1 cellular context compared by ENCODE assay signal in genomic region chr1:20723159-20723536, GRCh38.
TF ChIP-seq lines count a peak whose summit lies in the region.

No MANE protein-coding gene starts in this region.

TF ChIP-seq in H1, 55 proteins besides CTCF, POLR2A, EP300 and RAD21:
- TF ChIP-seq SP1 (IDR thresholded peaks at IDR 0.05; ENCODE audit: low read depth, low read length) = no peak
- no peak for TF ChIP-seq MAFK (IDR thresholded peaks at IDR 0.05; ENCODE audit: low read depth, low read length)
- no peak for TF ChIP-seq SUZ12 (IDR thresholded peaks at IDR 0.05; ENCODE audit: low read length)
- no peak for TF ChIP-seq BCL11A (IDR thresholded peaks at IDR 0.05; ENCODE audit: low read depth in 2 of 2, low read length in 2 of 2)
- no peak for TF ChIP-seq USF2 (IDR thresholded peaks at IDR 0.05; ENCODE audit: low read length)
- TF ChIP-seq CBX8 (IDR thresholded peaks at IDR 0.05; ENCODE audit: borderline replicate concordance, low read depth, low read length) = no peak
- TF ChIP-seq SIN3A (conservative IDR thresholded peaks at IDR 0.05 in 1 of 2, IDR thresholded peaks at IDR 0.05 in 1 of 2; ENCODE audit: low read depth in 1 of 2, low read length in 2 of 2) = no peak
- TF ChIP-seq, protein P1, sequence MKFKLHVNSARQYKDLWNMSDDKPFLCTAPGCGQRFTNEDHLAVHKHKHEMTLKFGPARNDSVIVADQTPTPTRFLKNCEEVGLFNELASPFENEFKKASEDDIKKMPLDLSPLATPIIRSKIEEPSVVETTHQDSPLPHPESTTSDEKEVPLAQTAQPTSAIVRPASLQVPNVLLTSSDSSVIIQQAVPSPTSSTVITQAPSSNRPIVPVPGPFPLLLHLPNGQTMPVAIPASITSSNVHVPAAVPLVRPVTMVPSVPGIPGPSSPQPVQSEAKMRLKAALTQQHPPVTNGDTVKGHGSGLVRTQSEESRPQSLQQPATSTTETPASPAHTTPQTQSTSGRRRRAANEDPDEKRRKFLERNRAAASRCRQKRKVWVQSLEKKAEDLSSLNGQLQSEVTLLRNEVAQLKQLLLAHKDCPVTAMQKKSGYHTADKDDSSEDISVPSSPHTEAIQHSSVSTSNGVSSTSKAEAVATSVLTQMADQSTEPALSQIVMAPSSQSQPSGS (IDR thresholded peaks at IDR 0.05; ENCODE audit: low read length) = no peak
- TF ChIP-seq, protein P2, sequence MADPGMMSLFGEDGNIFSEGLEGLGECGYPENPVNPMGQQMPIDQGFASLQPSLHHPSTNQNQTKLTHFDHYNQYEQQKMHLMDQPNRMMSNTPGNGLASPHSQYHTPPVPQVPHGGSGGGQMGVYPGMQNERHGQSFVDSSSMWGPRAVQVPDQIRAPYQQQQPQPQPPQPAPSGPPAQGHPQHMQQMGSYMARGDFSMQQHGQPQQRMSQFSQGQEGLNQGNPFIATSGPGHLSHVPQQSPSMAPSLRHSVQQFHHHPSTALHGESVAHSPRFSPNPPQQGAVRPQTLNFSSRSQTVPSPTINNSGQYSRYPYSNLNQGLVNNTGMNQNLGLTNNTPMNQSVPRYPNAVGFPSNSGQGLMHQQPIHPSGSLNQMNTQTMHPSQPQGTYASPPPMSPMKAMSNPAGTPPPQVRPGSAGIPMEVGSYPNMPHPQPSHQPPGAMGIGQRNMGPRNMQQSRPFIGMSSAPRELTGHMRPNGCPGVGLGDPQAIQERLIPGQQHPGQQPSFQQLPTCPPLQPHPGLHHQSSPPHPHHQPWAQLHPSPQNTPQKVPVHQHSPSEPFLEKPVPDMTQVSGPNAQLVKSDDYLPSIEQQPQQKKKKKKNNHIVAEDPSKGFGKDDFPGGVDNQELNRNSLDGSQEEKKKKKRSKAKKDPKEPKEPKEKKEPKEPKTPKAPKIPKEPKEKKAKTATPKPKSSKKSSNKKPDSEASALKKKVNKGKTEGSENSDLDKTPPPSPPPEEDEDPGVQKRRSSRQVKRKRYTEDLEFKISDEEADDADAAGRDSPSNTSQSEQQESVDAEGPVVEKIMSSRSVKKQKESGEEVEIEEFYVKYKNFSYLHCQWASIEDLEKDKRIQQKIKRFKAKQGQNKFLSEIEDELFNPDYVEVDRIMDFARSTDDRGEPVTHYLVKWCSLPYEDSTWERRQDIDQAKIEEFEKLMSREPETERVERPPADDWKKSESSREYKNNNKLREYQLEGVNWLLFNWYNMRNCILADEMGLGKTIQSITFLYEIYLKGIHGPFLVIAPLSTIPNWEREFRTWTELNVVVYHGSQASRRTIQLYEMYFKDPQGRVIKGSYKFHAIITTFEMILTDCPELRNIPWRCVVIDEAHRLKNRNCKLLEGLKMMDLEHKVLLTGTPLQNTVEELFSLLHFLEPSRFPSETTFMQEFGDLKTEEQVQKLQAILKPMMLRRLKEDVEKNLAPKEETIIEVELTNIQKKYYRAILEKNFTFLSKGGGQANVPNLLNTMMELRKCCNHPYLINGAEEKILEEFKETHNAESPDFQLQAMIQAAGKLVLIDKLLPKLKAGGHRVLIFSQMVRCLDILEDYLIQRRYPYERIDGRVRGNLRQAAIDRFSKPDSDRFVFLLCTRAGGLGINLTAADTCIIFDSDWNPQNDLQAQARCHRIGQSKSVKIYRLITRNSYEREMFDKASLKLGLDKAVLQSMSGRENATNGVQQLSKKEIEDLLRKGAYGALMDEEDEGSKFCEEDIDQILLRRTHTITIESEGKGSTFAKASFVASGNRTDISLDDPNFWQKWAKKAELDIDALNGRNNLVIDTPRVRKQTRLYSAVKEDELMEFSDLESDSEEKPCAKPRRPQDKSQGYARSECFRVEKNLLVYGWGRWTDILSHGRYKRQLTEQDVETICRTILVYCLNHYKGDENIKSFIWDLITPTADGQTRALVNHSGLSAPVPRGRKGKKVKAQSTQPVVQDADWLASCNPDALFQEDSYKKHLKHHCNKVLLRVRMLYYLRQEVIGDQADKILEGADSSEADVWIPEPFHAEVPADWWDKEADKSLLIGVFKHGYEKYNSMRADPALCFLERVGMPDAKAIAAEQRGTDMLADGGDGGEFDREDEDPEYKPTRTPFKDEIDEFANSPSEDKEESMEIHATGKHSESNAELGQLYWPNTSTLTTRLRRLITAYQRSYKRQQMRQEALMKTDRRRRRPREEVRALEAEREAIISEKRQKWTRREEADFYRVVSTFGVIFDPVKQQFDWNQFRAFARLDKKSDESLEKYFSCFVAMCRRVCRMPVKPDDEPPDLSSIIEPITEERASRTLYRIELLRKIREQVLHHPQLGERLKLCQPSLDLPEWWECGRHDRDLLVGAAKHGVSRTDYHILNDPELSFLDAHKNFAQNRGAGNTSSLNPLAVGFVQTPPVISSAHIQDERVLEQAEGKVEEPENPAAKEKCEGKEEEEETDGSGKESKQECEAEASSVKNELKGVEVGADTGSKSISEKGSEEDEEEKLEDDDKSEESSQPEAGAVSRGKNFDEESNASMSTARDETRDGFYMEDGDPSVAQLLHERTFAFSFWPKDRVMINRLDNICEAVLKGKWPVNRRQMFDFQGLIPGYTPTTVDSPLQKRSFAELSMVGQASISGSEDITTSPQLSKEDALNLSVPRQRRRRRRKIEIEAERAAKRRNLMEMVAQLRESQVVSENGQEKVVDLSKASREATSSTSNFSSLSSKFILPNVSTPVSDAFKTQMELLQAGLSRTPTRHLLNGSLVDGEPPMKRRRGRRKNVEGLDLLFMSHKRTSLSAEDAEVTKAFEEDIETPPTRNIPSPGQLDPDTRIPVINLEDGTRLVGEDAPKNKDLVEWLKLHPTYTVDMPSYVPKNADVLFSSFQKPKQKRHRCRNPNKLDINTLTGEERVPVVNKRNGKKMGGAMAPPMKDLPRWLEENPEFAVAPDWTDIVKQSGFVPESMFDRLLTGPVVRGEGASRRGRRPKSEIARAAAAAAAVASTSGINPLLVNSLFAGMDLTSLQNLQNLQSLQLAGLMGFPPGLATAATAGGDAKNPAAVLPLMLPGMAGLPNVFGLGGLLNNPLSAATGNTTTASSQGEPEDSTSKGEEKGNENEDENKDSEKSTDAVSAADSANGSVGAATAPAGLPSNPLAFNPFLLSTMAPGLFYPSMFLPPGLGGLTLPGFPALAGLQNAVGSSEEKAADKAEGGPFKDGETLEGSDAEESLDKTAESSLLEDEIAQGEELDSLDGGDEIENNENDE (IDR thresholded peaks at IDR 0.05; ENCODE audit: insufficient replicate concordance, low read length) = no peak
- no peak for TF ChIP-seq TCF12 (IDR thresholded peaks at IDR 0.05; ENCODE audit: low read depth, low read length)
- TF ChIP-seq CEBPB (IDR thresholded peaks at IDR 0.05; ENCODE audit: low read depth, low read length) = no peak
- TF ChIP-seq CTBP2 (IDR thresholded peaks at IDR 0.05; ENCODE audit: borderline replicate concordance, insufficient read depth, insufficient read length, low read length) = no peak
- no peak for TF ChIP-seq SRF (IDR thresholded peaks at IDR 0.05; ENCODE audit: low read depth, low read length)
- TF ChIP-seq ZNF274 (IDR thresholded peaks at IDR 0.05; ENCODE audit: borderline replicate concordance, extremely low read depth, low read length) = no peak
- no peak for TF ChIP-seq SIX5 (IDR thresholded peaks at IDR 0.05; ENCODE audit: low read depth, low read length)
